ENCODE assay signal across 33 cellular contexts in genomic region chr1:97806996-97807395, GRCh38.
DNase-seq lines count a peak whose midpoint lies in the region; ATAC-seq, FAIRE-seq and TF ChIP-seq lines count a peak whose summit lies in the region.
"Had no signal": no experiment of that assay in that cellular context is flagged by ENCODE, and none has a peak within 500 bp of the region (broad histone marks: within the 10 kb centered on the region; RNA-seq: fewer than 3 reads in every experiment).

No MANE protein-coding gene starts in this region.

- ATAC-seq in activated T-cell treated with anti-CD3 and anti-CD28 coated beads, Interleukin-2, amount 50 U/mL, for 72 hours (replicated peaks in 1 of 2), result no peak
- ATAC-seq: effector memory CD8-positive, alpha-beta T cell; GM23338; heart right ventricle had no signal

- H3K4me3 ChIP-seq in astrocyte (ENCODE audit: insufficient read depth, low read depth, low read length), result no peak overlapping the region
- H3K4me3 ChIP-seq: cardiac muscle cell, GM23338, heart right ventricle, right lobe of liver, stomach had no signal

- no peaks in the 10 kb centered on the region for H4K20me1 ChIP-seq in astrocyte (ENCODE audit: insufficient read depth, low read length)

- H3K4me1 Mint-ChIP-seq in astrocyte (ENCODE audit: low read depth, unreplicated experiment), result peaks cover 4% of the 10 kb centered on the region
- peaks cover 32% of the 10 kb centered on the region for H3K4me1 Mint-ChIP-seq in osteocyte (ENCODE audit: unreplicated experiment)
- no peaks in the 10 kb centered on the region for H3K4me1 Mint-ChIP-seq in activated T-cell treated with anti-CD3 and anti-CD28 coated beads, Interleukin-2, amount 50 U/mL, for 72 hours (ENCODE audit: low read depth)
- H3K4me1 Mint-ChIP-seq: activated CD4-positive, alpha-beta T cell treated with anti-CD3 and anti-CD28 coated beads, Interleukin-2, amount 10 ng/mL, durations not matched to agents 7 days and 5 days; GM23338 had no signal

- peak; percentile 56 for FAIRE-seq in astrocyte (lab: Jason Lieb, UNC)
- FAIRE-seq: frontal cortex, HTR-8/SVneo had no signal

- H3K27me3 ChIP-seq in astrocyte (ENCODE audit: insufficient read depth, low read length), result no peaks in the 10 kb centered on the region
- H3K27me3 ChIP-seq: cardiac muscle cell, heart right ventricle, right lobe of liver, stomach had no signal

- H3K9me3 Mint-ChIP-seq in astrocyte (ENCODE audit: unreplicated experiment), result no peaks in the 10 kb centered on the region
- H3K9me3 Mint-ChIP-seq in osteocyte (ENCODE audit: unreplicated experiment), result peaks cover 4% of the 10 kb centered on the region
- peaks cover 0 to 3% of the 10 kb centered on the region in 2 donors for H3K9me3 Mint-ChIP-seq in activated T-cell treated with anti-CD3 and anti-CD28 coated beads, Interleukin-2, amount 50 U/mL, for 72 hours
- H3K9me3 Mint-ChIP-seq: activated CD4-positive, alpha-beta T cell treated with anti-CD3 and anti-CD28 coated beads, Interleukin-2, amount 10 ng/mL, durations not matched to agents 7 days and 5 days; activated naive CD8-positive, alpha-beta T cell treated with anti-CD3 and anti-CD28 coated beads for 36 hours; effector memory CD8-positive, alpha-beta T cell; GM23338 had no signal

- no peak overlapping the region for H3K4me2 ChIP-seq in astrocyte (ENCODE audit: low read length)
- H3K4me2 ChIP-seq: GM23338 had no signal

- no peaks in the 10 kb centered on the region for H3K79me2 ChIP-seq in astrocyte (ENCODE audit: insufficient read depth, low read length)

- no peak overlapping the region for H3K27ac Mint-ChIP-seq in astrocyte (ENCODE audit: unreplicated experiment)
- H3K27ac Mint-ChIP-seq in osteocyte (ENCODE audit: unreplicated experiment), result peak overlapping the region; percentile 62
- no peak overlapping the region for H3K27ac Mint-ChIP-seq in activated T-cell treated with anti-CD3 and anti-CD28 coated beads, Interleukin-2, amount 50 U/mL, for 72 hours
- H3K27ac Mint-ChIP-seq: activated CD4-positive, alpha-beta T cell treated with anti-CD3 and anti-CD28 coated beads, Interleukin-2, amount 10 ng/mL, durations not matched to agents 7 days and 5 days; activated naive CD8-positive, alpha-beta T cell treated with anti-CD3 and anti-CD28 coated beads for 36 hours; effector memory CD8-positive, alpha-beta T cell; GM23338 had no signal

- H2AFZ ChIP-seq in astrocyte (ENCODE audit: low read depth, low read length), result no peak overlapping the region
- H2AFZ ChIP-seq: GM23338 had no signal

- H3K27me3 Mint-ChIP-seq in astrocyte (ENCODE audit: low read depth, unreplicated experiment), result no peaks in the 10 kb centered on the region
- no peaks in the 10 kb centered on the region for H3K27me3 Mint-ChIP-seq in osteocyte (ENCODE audit: unreplicated experiment)
- H3K27me3 Mint-ChIP-seq in activated T-cell treated with anti-CD3 and anti-CD28 coated beads, Interleukin-2, amount 50 U/mL, for 72 hours (ENCODE audit: low read depth), result no peaks in the 10 kb centered on the region
- H3K27me3 Mint-ChIP-seq: activated CD4-positive, alpha-beta T cell treated with anti-CD3 and anti-CD28 coated beads, Interleukin-2, amount 10 ng/mL, durations not matched to agents 7 days and 5 days; activated naive CD8-positive, alpha-beta T cell treated with anti-CD3 and anti-CD28 coated beads for 36 hours; effector memory CD8-positive, alpha-beta T cell had no signal

- no peak for TF ChIP-seq CTCF in astrocyte (IDR thresholded peaks at IDR 0.05; ENCODE audit: insufficient read depth, low read depth, low read length)
- no peak for TF ChIP-seq CTCF in osteocyte (IDR thresholded peaks at IDR 0.05)
- no peak for TF ChIP-seq CTCF in GM13976 (IDR thresholded peaks at IDR 0.05; ENCODE audit: borderline replicate concordance, control extremely low read depth, extremely low read depth, insufficient read depth, missing control alignments)

- H3K36me3 ChIP-seq in astrocyte (ENCODE audit: insufficient read depth, low read length), result no peaks in the 10 kb centered on the region
- H3K36me3 ChIP-seq: cardiac muscle cell, heart right ventricle, right lobe of liver, stomach, WERI-Rb-1 had no signal

- no peak overlapping the region for H3K9ac ChIP-seq in astrocyte (ENCODE audit: low read length)

- peaks cover 4% of the 10 kb centered on the region for H3K36me3 Mint-ChIP-seq in astrocyte (ENCODE audit: low read depth, unreplicated experiment)
- H3K36me3 Mint-ChIP-seq in osteocyte (ENCODE audit: unreplicated experiment), result peaks cover 17% of the 10 kb centered on the region
- H3K36me3 Mint-ChIP-seq in activated T-cell treated with anti-CD3 and anti-CD28 coated beads, Interleukin-2, amount 50 U/mL, for 72 hours (ENCODE audit: insufficient read depth in 2 of 2), result no peaks in the 10 kb centered on the region

- no peaks in the 10 kb centered on the region for H3K9me3 ChIP-seq in astrocyte (ENCODE audit: insufficient read depth, low read depth, low read length)
- H3K9me3 ChIP-seq: Caco-2, heart right ventricle, right lobe of liver, stomach had no signal

- DNase-seq in DMS 273 treated with DMSO at 0.1 percent for 48 hours (lab: John Stamatoyannopoulos, UW), result peak; percentile 34
- peak; percentile 2 for DNase-seq in HuH-7.5 (ENCODE audit: low spot score)
- no peak for DNase-seq in astrocyte (ENCODE audit: low read depth)
- DNase-seq in osteocyte (ENCODE audit: extremely low spot score, unreplicated experiment), result no peak
- DNase-seq in activated T-cell treated with anti-CD3 and anti-CD28 coated beads, Interleukin-2, amount 50 U/mL, for 72 hours, result no peak
- no peak for DNase-seq in GM13976 (ENCODE audit: low spot score)
- no peak for DNase-seq in C1 segment of cervical spinal cord (lab: John Stamatoyannopoulos, UW)
- DNase-seq: activated CD4-positive, alpha-beta T cell treated with anti-CD3 and anti-CD28 coated beads, Interleukin-2, amount 10 ng/mL, durations not matched to agents 7 days and 5 days; activated gamma-delta T cell; activated naive CD8-positive, alpha-beta T cell treated with anti-CD3 and anti-CD28 coated beads for 36 hours; aorta; Caco-2; cortex of kidney; DND-41; effector memory CD8-positive, alpha-beta T cell; heart right ventricle; KBM-7; kidney; NCI-H1417; NCI-H2029 treated with DMSO at 0.1 percent for 48 hours; NCI-H226; NCI-H82; right lobe of liver; SIG-M5; stimulated activated CD4-positive, alpha-beta T cell treated with anti-CD3 and anti-CD28 coated beads, Interleukin-4, amount 100 ng/mL, for 1 hour; stomach; T1000; WERI-Rb-1 had no signal

- no peak overlapping the region for H3K27ac ChIP-seq in astrocyte (ENCODE audit: low read depth, low read length)
- H3K27ac ChIP-seq: cardiac muscle cell, heart right ventricle, right lobe of liver, stomach, WERI-Rb-1 had no signal

- no peaks in the 10 kb centered on the region for H3K4me1 ChIP-seq in astrocyte (ENCODE audit: insufficient read depth, low read length)
- H3K4me1 ChIP-seq: Caco-2, stomach had no signal

- H3K4me3 Mint-ChIP-seq in astrocyte (ENCODE audit: unreplicated experiment), result no peak overlapping the region
- no peak overlapping the region for H3K4me3 Mint-ChIP-seq in osteocyte (ENCODE audit: unreplicated experiment)
- H3K4me3 Mint-ChIP-seq in activated T-cell treated with anti-CD3 and anti-CD28 coated beads, Interleukin-2, amount 50 U/mL, for 72 hours, result no peak overlapping the region
- H3K4me3 Mint-ChIP-seq: activated CD4-positive, alpha-beta T cell treated with anti-CD3 and anti-CD28 coated beads, Interleukin-2, amount 10 ng/mL, durations not matched to agents 7 days and 5 days; activated naive CD8-positive, alpha-beta T cell treated with anti-CD3 and anti-CD28 coated beads for 36 hours; CD14-positive monocyte; effector memory CD8-positive, alpha-beta T cell; GM23338 had no signal

- in situ Hi-C loops in GM13976 (cut with MboI; ENCODE audit: low sequenced_read_pairs, unreplicated experiment), result loop anchor here (25.0 kb wide), 1 partner anchor 230 kb away; no protein-coding TSS in a partner anchor

Comparison
In these comparisons a context has a peak if more than half of its experiments do, and no peak if none do; other contexts are left out.
1. DNase-seq: peak in DMS 273 treated with DMSO at 0.1 percent for 48 hours (single experiment) and HuH-7.5 (single experiment); none in astrocyte (single experiment), osteocyte (single experiment), activated T-cell treated with anti-CD3 and anti-CD28 coated beads, Interleukin-2, amount 50 U/mL, for 72 hours (0 of 2), GM13976 (single experiment) and C1 segment of cervical spinal cord (0 of 14).